Comparison of ENCODE assay signal across 8 cellular contexts in genomic region chr5:172688735-172689572, GRCh38. TPM values are rescaled to one million over a fixed set of nuclear protein-coding genes. Genes with fewer than 3 reads are reported as not detected.
DNase-seq lines count a peak whose midpoint lies in the region; ATAC-seq lines count a peak whose summit lies in the region.

No MANE protein-coding gene starts in this region.

- H3K27ac ChIP-seq in mesodermal cell (ENCODE audit: low read depth, low read length, severe bottlenecking), result peak overlapping the region; percentile 80

- H3K36me3 ChIP-seq in mesodermal cell (ENCODE audit: control insufficient read depth, insufficient read depth, low read length), result peaks cover 30% of the 10 kb centered on the region

- no peaks in the 10 kb centered on the region for H3K9me3 ChIP-seq in mesodermal cell (ENCODE audit: control insufficient read depth, low read length)

- 79 to 86% methylated on average over 13 to 15 of the region's 16 CpGs for WGBS in mesodermal cell (ENCODE audit: insufficient coverage in 2 of 2), 2 experiments

- peak; percentile 54 for ATAC-seq in HG03354 (IDR thresholded peaks at IDR 0.05; ENCODE audit: poor library complexity, severe bottlenecking, unreplicated experiment)
- no peak for ATAC-seq in HG02678 (IDR thresholded peaks at IDR 0.05; ENCODE audit: unreplicated experiment)

- no peak overlapping the region for H3K4me3 ChIP-seq in mesodermal cell (ENCODE audit: extremely low read depth, insufficient read depth, low read length, poor library complexity, severe bottlenecking)

- peaks cover 57% of the 10 kb centered on the region for H3K4me1 ChIP-seq in mesodermal cell (ENCODE audit: control insufficient read depth, insufficient read depth, low read length, poor library complexity, severe bottlenecking)

- peak; percentile 62 for DNase-seq in AG20443 (ENCODE audit: low spot score)
- peak; percentile 58 for DNase-seq in activated naive CD4-positive, alpha-beta T cell treated with anti-CD3 and anti-CD28 coated beads, Interleukin-2, amount 50 U/mL, for 16 hours
- DNase-seq in NCI-H2107 (lab: John Stamatoyannopoulos, UW), result no peak
- DNase-seq in epidermal melanocyte (ENCODE audit: insufficient read length, low spot score), result no peak
- no peak for DNase-seq in NCI-H2196 (lab: John Stamatoyannopoulos, UW; ENCODE audit: unreplicated experiment)

RNA-seq across cellular contexts. Expression of gene NEURL1B, which starts 47.9 kb away (rescaled TPM):
- 13.9 TPM for polyA plus RNA-seq in mesodermal cell (2013, experiment 1 of 2)
- polyA plus RNA-seq in mesodermal cell (2013, experiment 2 of 2), result 12.6 TPM

Comparison
In these comparisons a context has a peak if more than half of its experiments do, and no peak if none do; other contexts are left out.
1. DNase-seq: peak in AG20443 (single experiment) and activated naive CD4-positive, alpha-beta T cell treated with anti-CD3 and anti-CD28 coated beads, Interleukin-2, amount 50 U/mL, for 16 hours (single experiment); none in NCI-H2107 (single experiment), epidermal melanocyte (single experiment) and NCI-H2196 (single experiment).